10 cellular contexts compared by ENCODE assay signal in genomic region chr11:190546-190945, GRCh38. TPM values are rescaled to one million over a fixed set of nuclear protein-coding genes. Genes with fewer than 3 reads are reported as not detected.
DNase-seq lines count a peak whose midpoint lies in the region; ATAC-seq and TF ChIP-seq lines count a peak whose summit lies in the region.
"Not testable (repeated sequence)": the region's sequence is repeated elsewhere in the genome, so short reads cannot be mapped to it uniquely, and the experiment has no call there.
"Had no signal": no experiment of that assay in that cellular context is flagged by ENCODE, and none has a peak within 500 bp of the region (broad histone marks: within the 10 kb centered on the region; RNA-seq: fewer than 3 reads in every experiment).

No MANE protein-coding gene starts in this region.

- H3K4me3 ChIP-seq in right lobe of liver, stomach: not testable (repeated sequence)

- H3K4me1 Mint-ChIP-seq in activated CD4-positive, alpha-beta T cell treated with anti-CD3 and anti-CD28 coated beads, Interleukin-2, amount 10 ng/mL, durations not matched to agents 24 days and 14 days; activated CD8-positive, alpha-beta memory T cell treated with anti-CD3 and anti-CD28 coated beads, Interleukin-2, amount 10 ng/mL, durations not matched to agents 7 days and 5 days: not testable (repeated sequence)

- TF ChIP-seq EP300 in stomach (IDR thresholded peaks at IDR 0.05) = not testable (repeated sequence)

- not testable (repeated sequence) for TF ChIP-seq CTCF in right lobe of liver (IDR thresholded peaks at IDR 0.05); stomach (IDR thresholded peaks at IDR 0.05)

- TF ChIP-seq POLR2A in right lobe of liver (IDR thresholded peaks at IDR 0.05); stomach (IDR thresholded peaks at IDR 0.05): not testable (repeated sequence)

- H3K27me3 Mint-ChIP-seq in activated CD4-positive, alpha-beta T cell treated with anti-CD3 and anti-CD28 coated beads, Interleukin-2, amount 10 ng/mL, durations not matched to agents 24 days and 14 days; activated CD8-positive, alpha-beta memory T cell treated with anti-CD3 and anti-CD28 coated beads, Interleukin-2, amount 10 ng/mL, durations not matched to agents 7 days and 5 days: not testable (repeated sequence)

- not testable (repeated sequence) for H3K36me3 ChIP-seq in right lobe of liver, stomach

- peak; percentile 59 for DNase-seq in activated CD4-positive, alpha-beta T cell treated with anti-CD3 and anti-CD28 coated beads, Interleukin-2, amount 10 ng/mL, durations not matched to agents 24 days and 14 days
- DNase-seq in activated CD8-positive, alpha-beta memory T cell treated with anti-CD3 and anti-CD28 coated beads, Interleukin-2, amount 10 ng/mL, durations not matched to agents 7 days and 5 days = peak; percentile 37
- peak; percentile 5 for DNase-seq in activated naive CD4-positive, alpha-beta T cell treated with anti-CD3 and anti-CD28 coated beads, Interleukin-2, amount 50 U/mL, for 16 hours
- DNase-seq in right lobe of liver (peak in 2 of 3 donors; percentile 15 to 37), stomach (peak; percentile 22), ureter (ENCODE audit: low spot score) (peak; percentile 35)

- not testable (repeated sequence) for H3K27ac Mint-ChIP-seq in activated CD4-positive, alpha-beta T cell treated with anti-CD3 and anti-CD28 coated beads, Interleukin-2, amount 10 ng/mL, durations not matched to agents 24 days and 14 days; activated CD8-positive, alpha-beta memory T cell treated with anti-CD3 and anti-CD28 coated beads, Interleukin-2, amount 10 ng/mL, durations not matched to agents 7 days and 5 days

- H3K36me3 Mint-ChIP-seq in activated CD4-positive, alpha-beta T cell treated with anti-CD3 and anti-CD28 coated beads, Interleukin-2, amount 10 ng/mL, durations not matched to agents 24 days and 14 days (ENCODE audit: low read depth); activated CD8-positive, alpha-beta memory T cell treated with anti-CD3 and anti-CD28 coated beads, Interleukin-2, amount 10 ng/mL, durations not matched to agents 7 days and 5 days: not testable (repeated sequence)

- not testable (repeated sequence) for H3K27me3 ChIP-seq in right lobe of liver, stomach

- not testable (repeated sequence) for ATAC-seq in activated CD8-positive, alpha-beta memory T cell treated with anti-CD3 and anti-CD28 coated beads, Interleukin-2, amount 10 ng/mL, durations not matched to agents 7 days and 5 days; right lobe of liver

- H3K4me3 Mint-ChIP-seq in activated CD4-positive, alpha-beta T cell treated with anti-CD3 and anti-CD28 coated beads, Interleukin-2, amount 10 ng/mL, durations not matched to agents 24 days and 14 days; activated CD8-positive, alpha-beta memory T cell treated with anti-CD3 and anti-CD28 coated beads, Interleukin-2, amount 10 ng/mL, durations not matched to agents 7 days and 5 days: not testable (repeated sequence)

- CTCF ChIA-PET in activated CD8-positive, alpha-beta memory T cell treated with anti-CD3 and anti-CD28 coated beads, Interleukin-2, amount 10 ng/mL, durations not matched to agents 7 days and 5 days (lab: Charles Lee) = not testable (repeated sequence)

- H3K27ac ChIP-seq in right lobe of liver, stomach: not testable (repeated sequence)

- 65% methylated on average over 5 of the region's 5 CpGs for WGBS in right lobe of liver (ENCODE audit: insufficient coverage, low coverage, low lambda C conversion rate, missing lambda C conversion rate)
- 75 to 83% (median 77%) methylated on average over 5 of the region's 5 CpGs for WGBS in stomach, 5 donors

- not testable (repeated sequence) for H3K9me3 Mint-ChIP-seq in activated CD4-positive, alpha-beta T cell treated with anti-CD3 and anti-CD28 coated beads, Interleukin-2, amount 10 ng/mL, durations not matched to agents 24 days and 14 days; activated CD8-positive, alpha-beta memory T cell treated with anti-CD3 and anti-CD28 coated beads, Interleukin-2, amount 10 ng/mL, durations not matched to agents 7 days and 5 days (ENCODE audit: low read depth)

- H3K9me3 ChIP-seq in right lobe of liver, stomach: not testable (repeated sequence)

- intact Hi-C loops in activated CD4-positive, alpha-beta T cell treated with anti-CD3 and anti-CD28 coated beads, Interleukin-2, amount 10 ng/mL, durations not matched to agents 24 days and 14 days (cut with micrococcal nuclease); right lobe of liver (cut with DNase I); stomach (cut with DNase I; ENCODE audit: low total_unique reads): not testable (repeated sequence)

- not testable (repeated sequence) for H3K4me1 ChIP-seq in right lobe of liver, stomach

RNA-seq across cellular contexts. Expression of gene SCGB1C1, which starts 2.3 kb away (rescaled TPM):
- not detected in 2 replicates for total RNA-seq in activated CD4-positive, alpha-beta T cell treated with anti-CD3 and anti-CD28 coated beads, Interleukin-2, amount 10 ng/mL, durations not matched to agents 24 days and 14 days
- not detected for total RNA-seq in activated CD8-positive, alpha-beta memory T cell treated with anti-CD3 and anti-CD28 coated beads, Interleukin-2, amount 10 ng/mL, durations not matched to agents 7 days and 5 days
- total RNA-seq in right lobe of liver (not detected), stomach (not detected), ureter (not detected)
- not detected for polyA plus RNA-seq in stomach
- total RNA-seq: Caco-2; CD4-positive, alpha-beta T cell; GM23338; HT-29 had no signal
- polyA plus RNA-seq: GM23338 had no signal

RNA-seq across cellular contexts. Expression of gene BET1L, which starts 16.7 kb away (rescaled TPM):
- total RNA-seq in activated CD4-positive, alpha-beta T cell treated with anti-CD3 and anti-CD28 coated beads, Interleukin-2, amount 10 ng/mL, durations not matched to agents 24 days and 14 days = 43.6 and 46.9 TPM in 2 replicates
- total RNA-seq in activated CD8-positive, alpha-beta memory T cell treated with anti-CD3 and anti-CD28 coated beads, Interleukin-2, amount 10 ng/mL, durations not matched to agents 7 days and 5 days = 10 to 100 TPM; 28.8 to 31.7 TPM
- total RNA-seq in right lobe of liver = 10 to 100 TPM; 17.2 to 28.9 (median 24.8) TPM
- 10 to 100 TPM in 4 of 5 donors, 1 to 10 TPM in 1; 7.0 to 36.5 (median 25.0) TPM for total RNA-seq in stomach
- 10 to 100 TPM; 21.8 to 38.3 (median 28.1) TPM for polyA plus RNA-seq in stomach
- total RNA-seq in ureter = 59.9 TPM

RNA-seq across cellular contexts. Expression of gene RIC8A, which starts 17.0 kb away (rescaled TPM):
- total RNA-seq in activated CD4-positive, alpha-beta T cell treated with anti-CD3 and anti-CD28 coated beads, Interleukin-2, amount 10 ng/mL, durations not matched to agents 24 days and 14 days = 118 and 128 TPM in 2 replicates
- 100 to 1,000 TPM; 110 to 113 TPM for total RNA-seq in activated CD8-positive, alpha-beta memory T cell treated with anti-CD3 and anti-CD28 coated beads, Interleukin-2, amount 10 ng/mL, durations not matched to agents 7 days and 5 days
- total RNA-seq in right lobe of liver (10 to 100 TPM; 29.7 to 54.0 (median 32.4) TPM), stomach (100 to 1,000 TPM in 2 of 5 donors, 10 to 100 TPM in 3; 45.2 to 262 (median 72.3) TPM), ureter (108 TPM)
- polyA plus RNA-seq in stomach = 10 to 100 TPM; 39.2 to 60.8 (median 53.5) TPM

RNA-seq across cellular contexts. Expression of gene SIRT3, which starts 45.6 kb away (rescaled TPM):
- 16.5 and 17.6 TPM in 2 replicates for total RNA-seq in activated CD4-positive, alpha-beta T cell treated with anti-CD3 and anti-CD28 coated beads, Interleukin-2, amount 10 ng/mL, durations not matched to agents 24 days and 14 days
- 10 to 100 TPM; 12.8 to 15.9 TPM for total RNA-seq in activated CD8-positive, alpha-beta memory T cell treated with anti-CD3 and anti-CD28 coated beads, Interleukin-2, amount 10 ng/mL, durations not matched to agents 7 days and 5 days
- total RNA-seq in right lobe of liver (10 to 100 TPM in 5 of 6 experiments, 1 to 10 TPM in 1; 9.2 to 22.0 (median 15.5) TPM), stomach (10 to 100 TPM in 2 of 5 donors, 1 to 10 TPM in 3; 5.4 to 63.7 (median 7.3) TPM), ureter (13.9 TPM)
- 10 to 100 TPM; 10.8 to 19.2 (median 13.8) TPM for polyA plus RNA-seq in stomach

RNA-seq across cellular contexts. Expression of gene PSMD13, which starts 46.2 kb away (rescaled TPM):
- 272 and 275 TPM in 2 replicates for total RNA-seq in activated CD4-positive, alpha-beta T cell treated with anti-CD3 and anti-CD28 coated beads, Interleukin-2, amount 10 ng/mL, durations not matched to agents 24 days and 14 days
- total RNA-seq in activated CD8-positive, alpha-beta memory T cell treated with anti-CD3 and anti-CD28 coated beads, Interleukin-2, amount 10 ng/mL, durations not matched to agents 7 days and 5 days = 100 to 1,000 TPM; 166 to 199 TPM
- 10 to 100 TPM; 46.1 to 71.5 (median 48.7) TPM for total RNA-seq in right lobe of liver
- total RNA-seq in stomach = 100 to 1,000 TPM in 2 of 5 donors, 10 to 100 TPM in 3; 36.2 to 132 (median 64.9) TPM
- polyA plus RNA-seq in stomach = 100 to 1,000 TPM; 116 to 126 (median 123) TPM
- 87.5 TPM for total RNA-seq in ureter

Comparison
In these comparisons a context has a peak if more than half of its experiments do, and no peak if none do; other contexts are left out.
1. DNase-seq: peak in every context shown above with its lines; median percentile 59 in activated CD4-positive, alpha-beta T cell treated with anti-CD3 and anti-CD28 coated beads, Interleukin-2, amount 10 ng/mL, durations not matched to agents 24 days and 14 days; 37 in activated CD8-positive, alpha-beta memory T cell treated with anti-CD3 and anti-CD28 coated beads, Interleukin-2, amount 10 ng/mL, durations not matched to agents 7 days and 5 days; 35 in ureter; 26 in right lobe of liver; 22 in stomach; 5 in activated naive CD4-positive, alpha-beta T cell treated with anti-CD3 and anti-CD28 coated beads, Interleukin-2, amount 50 U/mL, for 16 hours.